Comparison of ENCODE assay signal across 14 cellular contexts in the genomic region with DNA sequence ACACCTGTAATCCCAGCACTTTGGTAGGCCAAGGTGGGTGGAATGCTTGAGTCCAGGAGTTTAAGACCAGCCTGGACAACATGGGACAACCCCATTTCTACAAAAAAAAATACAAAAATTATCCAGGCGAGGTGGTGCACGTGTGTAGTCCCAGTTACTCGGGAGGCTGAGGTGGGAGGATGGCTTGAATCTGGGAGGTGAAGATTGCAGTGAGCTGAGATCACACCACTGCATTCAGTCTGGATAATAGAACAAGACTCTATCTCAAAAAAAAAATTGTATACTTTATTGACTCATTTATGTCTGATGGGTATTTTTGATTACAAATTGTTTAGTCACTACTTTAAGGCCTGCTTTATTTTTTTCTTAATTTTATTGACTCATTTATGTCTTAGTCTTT. TPM values are rescaled to one million over a fixed set of nuclear protein-coding genes. Genes with fewer than 3 reads are reported as not detected.
A peak's percentile ranks its signal among the peaks of the same experiment; 100 is the strongest.
DNase-seq lines count a peak whose midpoint lies in the region; ATAC-seq, FAIRE-seq and TF ChIP-seq lines count a peak whose summit lies in the region.
"Not testable (repeated sequence)": the region's sequence is repeated elsewhere in the genome, so short reads cannot be mapped to it uniquely, and the experiment has no call there.
"Had no signal": no experiment of that assay in that cellular context is flagged by ENCODE, and none has a peak within 500 bp of the region (broad histone marks: within the 10 kb centered on the region; RNA-seq: fewer than 3 reads in every experiment).

No MANE protein-coding gene starts in this region.

- peak overlapping the region; percentile 7; the same call in 1 of the 2 replicates for H3K27ac ChIP-seq in 22Rv1

- FAIRE-seq in colon (lab: Jason Lieb, UNC): peak; percentile 77

- TF ChIP-seq CTCF in 22Rv1 (IDR thresholded peaks at IDR 0.05); omental fat pad (IDR thresholded peaks at IDR 0.05): not testable (repeated sequence)

- not testable (repeated sequence) for DNase-seq in omental fat pad (ENCODE audit: low spot score)

- ATAC-seq in omental fat pad (ENCODE audit: low FRiP score): peak; percentile 70

RNA-seq across cellular contexts. Expression of gene PROP1, which starts 56.0 kb away (rescaled TPM):
- total RNA-seq in omental fat pad: not detected
- total RNA-seq: A172; A673; B cell; Caco-2; Calu3; CD4-positive, alpha-beta memory T cell; CD4-positive, alpha-beta T cell; CD4-positive, CD25-positive, alpha-beta regulatory T cell; CD8-positive, alpha-beta memory T cell; CD8-positive, alpha-beta T cell; Daoy had no signal
